In genomic region chr17:33261911-33262665, GRCh38 we compare ENCODE assay signal across 23 cellular contexts. TPM values are rescaled to one million over a fixed set of nuclear protein-coding genes. Genes with fewer than 3 reads are reported as not detected.
"Had no signal": no experiment of that assay in that cellular context is flagged by ENCODE, and none has a peak within 500 bp of the region (broad histone marks: within the 10 kb centered on the region; RNA-seq: fewer than 3 reads in every experiment).

No MANE protein-coding gene starts in this region.

- H3K9me3 ChIP-seq: esophagus muscularis mucosa, gastrocnemius medialis, left ventricle myocardium inferior, lower lobe of right lung, neutrophil, spleen, tibial artery, upper lobe of left lung, uterus had no signal

- H3K4me1 ChIP-seq: esophagus muscularis mucosa, gastrocnemius medialis, left ventricle myocardium inferior, lower lobe of right lung, spleen, tibial artery, upper lobe of left lung, uterus had no signal

- H3K36me3 ChIP-seq: esophagus muscularis mucosa, gastrocnemius medialis, left ventricle myocardium inferior, lower lobe of right lung, neutrophil, spleen, tibial artery, upper lobe of left lung, uterus had no signal

- ATAC-seq: effector memory CD8-positive, alpha-beta T cell; gastrocnemius medialis; lower lobe of right lung; natural killer cell treated with Interleukin-12 subunit alpha and Interleukin-12 subunit beta and Interleukin-15 and Interleukin-18, amount 100 ng/mL, for 72 hours; sciatic nerve; stimulated activated memory B cell treated with anti-CD40 and anti-IgM and Interleukin-4, amounts not matched to agents 10 μg/mL and 1 μg/mL and 100 μg/mL, for 72 hours had no signal

- H3K27ac ChIP-seq: epithelial cell of prostate, esophagus muscularis mucosa, gastrocnemius medialis, left ventricle myocardium inferior, lower lobe of right lung, neutrophil, spleen, tibial artery, upper lobe of left lung, uterus had no signal

- DNase-seq: effector memory CD8-positive, alpha-beta T cell; gastrocnemius medialis; islet precursor cell; left ventricle myocardium inferior; lower lobe of right lung; midbrain; posterior cingulate gyrus; spleen; stimulated activated CD4-positive, alpha-beta T cell treated with anti-CD3 and anti-CD28 coated beads, Interleukin-15, amount 100 ng/mL, for 24 hours; stimulated activated CD4-positive, alpha-beta T cell treated with anti-CD3 and anti-CD28 coated beads, Interleukin-1b, Interleukin-23, amount 100 ng/mL, for 48 hours; stimulated activated CD4-positive, alpha-beta T cell treated with anti-CD3 and anti-CD28 coated beads, Interleukin-4, amount 100 ng/mL, for 24 hours; tibial artery; uterus had no signal

- H3K4me3 ChIP-seq: esophagus muscularis mucosa, gastrocnemius medialis, left ventricle myocardium inferior, lower lobe of right lung, spleen, tibial artery, upper lobe of left lung, uterus had no signal

- H3K27me3 ChIP-seq: upper lobe of left lung, uterus had no signal

RNA-seq across cellular contexts. Expression of gene ASIC2, which starts 31.0 kb away (rescaled TPM):
- total RNA-seq: fibroblast of villous mesenchyme; gastrocnemius medialis; left ventricle myocardium inferior; lower lobe of right lung; natural killer cell treated with Interleukin-12 subunit alpha and Interleukin-12 subunit beta and Interleukin-15 and Interleukin-18, amount 100 ng/mL, for 72 hours; osteocyte; skeletal muscle tissue; spleen had no signal
- polyA plus RNA-seq: spleen had no signal
